ENCODE assay signal across 18 cellular contexts in the genomic region with DNA sequence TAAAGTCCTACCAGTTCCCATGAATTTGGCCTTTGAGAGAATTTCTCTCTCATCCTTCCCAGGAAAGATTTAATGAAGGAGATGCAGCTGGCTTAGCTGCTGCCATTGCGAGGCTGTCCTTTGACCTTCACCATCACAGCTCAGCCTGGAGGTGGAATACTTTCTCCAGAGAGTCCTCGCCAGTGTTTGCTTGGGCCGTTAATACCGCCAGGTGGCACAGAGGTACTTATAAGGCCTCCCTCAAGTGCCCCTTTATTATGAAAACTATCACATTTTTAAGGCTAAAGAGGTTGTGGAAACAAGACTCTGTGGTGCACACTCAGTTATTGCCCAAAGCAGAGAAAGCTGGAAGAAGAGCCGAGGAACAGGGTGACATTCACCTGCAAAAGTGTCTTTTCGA.
DNase-seq lines count a peak whose midpoint lies in the region; ATAC-seq and TF ChIP-seq lines count a peak whose summit lies in the region.
"Had no signal": no experiment of that assay in that cellular context is flagged by ENCODE, and none has a peak within 500 bp of the region (broad histone marks: within the 10 kb centered on the region; RNA-seq: fewer than 3 reads in every experiment).

No MANE protein-coding gene starts in this region.

- H3K4me3 Mint-ChIP-seq in activated CD4-positive, alpha-beta T cell treated with anti-CD3 and anti-CD28 coated beads for 36 hours: no peak overlapping the region
- H3K4me3 Mint-ChIP-seq: CD4-positive, CD25-positive, alpha-beta regulatory T cell; CD8-positive, alpha-beta memory T cell had no signal

- no peaks in the 10 kb centered on the region for H3K27me3 Mint-ChIP-seq in activated CD4-positive, alpha-beta T cell treated with anti-CD3 and anti-CD28 coated beads for 36 hours
- H3K27me3 Mint-ChIP-seq: CD4-positive, CD25-positive, alpha-beta regulatory T cell had no signal

- H3K4me1 Mint-ChIP-seq in activated CD4-positive, alpha-beta T cell treated with anti-CD3 and anti-CD28 coated beads for 36 hours: no peaks in the 10 kb centered on the region
- H3K4me1 Mint-ChIP-seq: CD8-positive, alpha-beta memory T cell had no signal

- H3K36me3 ChIP-seq in left lung (no peaks in the 10 kb centered on the region), upper lobe of right lung (no peaks in the 10 kb centered on the region)
- H3K36me3 ChIP-seq: HAP-1 had no signal

- H3K27ac Mint-ChIP-seq in activated CD4-positive, alpha-beta T cell treated with anti-CD3 and anti-CD28 coated beads for 36 hours: no peak overlapping the region
- H3K27ac Mint-ChIP-seq: CD4-positive, CD25-positive, alpha-beta regulatory T cell had no signal

- H3K27ac ChIP-seq in left lung (no peak overlapping the region), upper lobe of right lung (no peak overlapping the region)
- H3K27ac ChIP-seq: 22Rv1, A549, HL-60 had no signal

- POLR2A ChIA-PET in activated CD4-positive, alpha-beta T cell treated with anti-CD3 and anti-CD28 coated beads for 36 hours (lab: Charles Lee): no interaction called here

- H3K9me3 ChIP-seq in left lung (no peaks in the 10 kb centered on the region), upper lobe of right lung (no peaks in the 10 kb centered on the region)
- H3K9me3 ChIP-seq: A549, HAP-1 had no signal

- H3K4me1 ChIP-seq in left lung (no peaks in the 10 kb centered on the region), upper lobe of right lung (no peaks in the 10 kb centered on the region)
- H3K4me1 ChIP-seq: A549, HAP-1 had no signal

- no peaks in the 10 kb centered on the region for H3K36me3 Mint-ChIP-seq in activated CD4-positive, alpha-beta T cell treated with anti-CD3 and anti-CD28 coated beads for 36 hours (ENCODE audit: low read depth)
- H3K36me3 Mint-ChIP-seq: CD4-positive, CD25-positive, alpha-beta regulatory T cell; CD8-positive, alpha-beta memory T cell had no signal

- H3K9me3 Mint-ChIP-seq in activated CD4-positive, alpha-beta T cell treated with anti-CD3 and anti-CD28 coated beads for 36 hours (ENCODE audit: low read depth): no peaks in the 10 kb centered on the region
- H3K9me3 Mint-ChIP-seq: CD8-positive, alpha-beta memory T cell had no signal

- DNase-seq in NCI-H1417 (lab: John Stamatoyannopoulos, UW): peak in 2 of 3 experiments; percentile 2 to 13
- no peak for DNase-seq in NCI-H1417 treated with DMSO at 0.1 percent for 48 hours (lab: John Stamatoyannopoulos, UW)
- DNase-seq in DMS53 (lab: John Stamatoyannopoulos, UW): peak; percentile 55
- DNase-seq in left lung: no peak
- DNase-seq in upper lobe of right lung: no peak
- no peak for DNase-seq in activated CD4-positive, alpha-beta T cell treated with anti-CD3 and anti-CD28 coated beads for 36 hours
- no peak for DNase-seq in GM10266 (ENCODE audit: extremely low spot score)
- DNase-seq: C1 segment of cervical spinal cord; CD4-positive, CD25-positive, alpha-beta regulatory T cell; CD8-positive, alpha-beta memory T cell; COR-L47; DMS 273 treated with DMSO at 0.1 percent for 48 hours; DMS79; GDM1 had no signal

- no peak for TF ChIP-seq CTCF in left lung (IDR thresholded peaks at IDR 0.05)
- TF ChIP-seq CTCF in upper lobe of right lung (IDR thresholded peaks at IDR 0.05): no peak
- no peak for TF ChIP-seq CTCF in GM10266 (IDR thresholded peaks at IDR 0.05; ENCODE audit: control insufficient read depth, insufficient read depth, low read depth, missing control alignments)

- CTCF ChIA-PET in activated CD4-positive, alpha-beta T cell treated with anti-CD3 and anti-CD28 coated beads for 36 hours (lab: Charles Lee): no interaction called here

- ATAC-seq in left lung (peak; percentile 83), upper lobe of right lung (peak; percentile 61)
- no peak for ATAC-seq in activated CD4-positive, alpha-beta T cell treated with anti-CD3 and anti-CD28 coated beads for 36 hours
- ATAC-seq: A549 had no signal

- intact Hi-C loops in left lung (cut with DNase I): no loop called here
- intact Hi-C loops in upper lobe of right lung (cut with DNase I): no loop called here
- intact Hi-C loops in activated CD4-positive, alpha-beta T cell treated with anti-CD3 and anti-CD28 coated beads for 36 hours (cut with DNase I, micrococcal nuclease): no loop called here

- no peaks in the 10 kb centered on the region for H3K27me3 ChIP-seq in left lung
- no peaks in the 10 kb centered on the region for H3K27me3 ChIP-seq in upper lobe of right lung

- H3K4me3 ChIP-seq in left lung: no peak overlapping the region
- H3K4me3 ChIP-seq in upper lobe of right lung: no peak overlapping the region
- H3K4me3 ChIP-seq: A549, HAP-1 had no signal

Comparison
In these comparisons a context has a peak if more than half of its experiments do, and no peak if none do; other contexts are left out.
1. DNase-seq: peak in NCI-H1417 (2 of 3) and DMS53 (single experiment); none in NCI-H1417 treated with DMSO at 0.1 percent for 48 hours (single experiment), left lung (0 of 2), upper lobe of right lung (single experiment), activated CD4-positive, alpha-beta T cell treated with anti-CD3 and anti-CD28 coated beads for 36 hours (single experiment) and GM10266 (single experiment).